8 cellular contexts compared by ENCODE assay signal in genomic region chr5:163874902-163875301, GRCh38.
DNase-seq lines count a peak whose midpoint lies in the region; ATAC-seq and TF ChIP-seq lines count a peak whose summit lies in the region.
"Not testable (repeated sequence)": the region's sequence is repeated elsewhere in the genome, so short reads cannot be mapped to it uniquely, and the experiment has no call there.

No MANE protein-coding gene starts in this region.

- H2BK15ac ChIP-seq in IMR-90 (ENCODE audit: low read depth, low read length); mesenchymal stem cell (ENCODE audit: low read depth, poor library complexity, severe bottlenecking): not testable (repeated sequence)

- not testable (repeated sequence) for H3K4me3 ChIP-seq in IMR-90 (ENCODE audit: insufficient read depth, low read depth, low read length); adipocyte (ENCODE audit: low read length); cardiac fibroblast (replicated peaks in 1 of 2; ENCODE audit: low read depth in 2 of 2, low read length in 2 of 2); fibroblast of pulmonary artery (replicated peaks; ENCODE audit: low read depth, low read length); mesenchymal stem cell (ENCODE audit: insufficient read depth in 1 of 2, low read depth in 1 of 2, low read length in 2 of 2)

- H4K8ac ChIP-seq in IMR-90 (ENCODE audit: low read depth in 2 of 2, low read length in 2 of 2); mesenchymal stem cell (ENCODE audit: low read length): not testable (repeated sequence)

- not testable (repeated sequence) for H3K4ac ChIP-seq in IMR-90 (ENCODE audit: low read depth, low read length); mesenchymal stem cell (ENCODE audit: low read depth in 1 of 2, low read length in 2 of 2)

- not testable (repeated sequence) for TF ChIP-seq RAD21 in IMR-90 (IDR thresholded peaks at IDR 0.05; ENCODE audit: low read length)

- WGBS in IMR-90 (ENCODE audit: extremely low coverage in 2 of 2, insufficient read length in 1 of 2), 2 experiments = no CpG with 5 or more reads among the region's 3 CpGs
- no CpG with 5 or more reads among the region's 3 CpGs for WGBS in mesenchymal stem cell

- not testable (repeated sequence) for H3K9me1 ChIP-seq in IMR-90 (ENCODE audit: insufficient read depth, low read length)

- BruUV-seq in IMR-90 (replicated peaks; lab: Mats Ljungman, UMichigan) = not testable (repeated sequence)

- peak; percentile 60 for ATAC-seq in IMR-90 (ENCODE audit: low read depth)

- not testable (repeated sequence) for H3K4me1 ChIP-seq in IMR-90 (ENCODE audit: control insufficient read depth, insufficient read depth, low read length); adipocyte (ENCODE audit: control insufficient read depth, insufficient read depth, low read length); mesenchymal stem cell (ENCODE audit: control insufficient read depth, insufficient read depth, low read depth, low read length)

- H2AFZ ChIP-seq in IMR-90 (replicated peaks; ENCODE audit: low read length, poor library complexity); mesenchymal stem cell (ENCODE audit: low read depth, low read length): not testable (repeated sequence)

- H2BK20ac ChIP-seq in IMR-90 (ENCODE audit: low read depth, low read length) = not testable (repeated sequence)

- H3K18ac ChIP-seq in IMR-90 (ENCODE audit: low read depth, low read length); mesenchymal stem cell (ENCODE audit: low read depth in 1 of 2, low read length in 2 of 2): not testable (repeated sequence)

- intact Hi-C loops in IMR-90 (cut with micrococcal nuclease) = not testable (repeated sequence)

- in situ Hi-C loops in IMR-90 (cut with MboI; ENCODE audit: low sequenced_read_pairs) = not testable (repeated sequence)

- TF ChIP-seq POLR2A in IMR-90 (IDR thresholded peaks at IDR 0.05; ENCODE audit: low read depth, low read length) = not testable (repeated sequence)

- not testable (repeated sequence) for H4K5ac ChIP-seq in IMR-90 (ENCODE audit: low read depth, low read length)

- CTCF ChIA-PET in IMR-90 (lab: Yijun Ruan, JAX) = interaction anchor here (0.6 kb wide), 1 partner anchor 67 kb away, joined by 7 read pairs; no protein-coding TSS in a partner anchor

- not testable (repeated sequence) for H3K23ac ChIP-seq in IMR-90 (ENCODE audit: low read depth, low read length); mesenchymal stem cell (ENCODE audit: low read length in 2 of 2)

- not testable (repeated sequence) for H3K36me3 ChIP-seq in IMR-90 (ENCODE audit: control insufficient read depth, insufficient read depth, low read length); adipocyte (ENCODE audit: control insufficient read depth, insufficient read depth, low read length, severe bottlenecking); mesenchymal stem cell (ENCODE audit: control insufficient read depth in 1 of 2, insufficient read depth in 2 of 2, low read depth in 1 of 2, low read length in 2 of 2)

- not testable (repeated sequence) for H2AK9ac ChIP-seq in IMR-90 (replicated peaks; ENCODE audit: low read depth, low read length, poor library complexity)

- not testable (repeated sequence) for H3K27ac ChIP-seq in IMR-90 (ENCODE audit: insufficient read depth, low read length); mesenchymal stem cell (ENCODE audit: low read length, poor library complexity, severe bottlenecking)

- H4K91ac ChIP-seq in IMR-90 (ENCODE audit: insufficient read depth, low read depth, low read length); mesenchymal stem cell (ENCODE audit: low read length): not testable (repeated sequence)

- H3K79me1 ChIP-seq in IMR-90 (ENCODE audit: low read depth in 1 of 2, low read length in 2 of 2); mesenchymal stem cell (replicated peaks; ENCODE audit: low read length, poor library complexity, severe bottlenecking): not testable (repeated sequence)

- TF ChIP-seq CTCF in IMR-90 (conservative IDR thresholded peaks at IDR 0.05; ENCODE audit: low read depth, low read length); cardiac fibroblast (IDR thresholded peaks at IDR 0.05; ENCODE audit: low read depth, low read length); fibroblast of pulmonary artery (IDR thresholded peaks at IDR 0.05; ENCODE audit: low read length, missing control alignments): not testable (repeated sequence)

- not testable (repeated sequence) for H3K56ac ChIP-seq in IMR-90 (ENCODE audit: extremely low read depth, insufficient read depth, low read length)

- POLR2A ChIA-PET in IMR-90 (lab: Charles Lee; ENCODE audit: unreplicated experiment) = not testable (repeated sequence)

- not testable (repeated sequence) for H3K14ac ChIP-seq in IMR-90 (replicated peaks; ENCODE audit: low read depth, low read length); mesenchymal stem cell (ENCODE audit: low read length in 2 of 2)

- H3K9me3 ChIP-seq in IMR-90 (ENCODE audit: control insufficient read depth, insufficient read depth, low read length); adipocyte (ENCODE audit: control insufficient read depth, low read length); mesenchymal stem cell (ENCODE audit: control insufficient read depth, low read length): not testable (repeated sequence)

- H2AK5ac ChIP-seq in IMR-90 (ENCODE audit: low read depth, low read length); mesenchymal stem cell (ENCODE audit: low read length, severe bottlenecking): not testable (repeated sequence)

- not testable (repeated sequence) for H2BK12ac ChIP-seq in mesenchymal stem cell (ENCODE audit: low read length in 2 of 2)

- H2BK120ac ChIP-seq in IMR-90 (ENCODE audit: low read depth, low read length); mesenchymal stem cell (ENCODE audit: low read depth, low read length): not testable (repeated sequence)

- H3K27me3 ChIP-seq in IMR-90 (ENCODE audit: control insufficient read depth, insufficient read depth, low read length); adipocyte (replicated peaks; ENCODE audit: control insufficient read depth, insufficient read depth, low read length); mesenchymal stem cell (ENCODE audit: control insufficient read depth in 1 of 2, insufficient read depth in 1 of 2, low read length in 2 of 2): not testable (repeated sequence)

- H3K4me2 ChIP-seq in IMR-90 (ENCODE audit: low read depth, low read length); mesenchymal stem cell (ENCODE audit: low read length, poor library complexity, severe bottlenecking): not testable (repeated sequence)

- H2BK5ac ChIP-seq in IMR-90 (ENCODE audit: low read depth, low read length, poor library complexity, severe bottlenecking); mesenchymal stem cell (ENCODE audit: low read depth, low read length, poor library complexity, severe bottlenecking): not testable (repeated sequence)

- dilution Hi-C loops in IMR-90 (cut with HindIII; ENCODE audit: low sequenced_read_pairs, unreplicated experiment) = not testable (repeated sequence)

- not testable (repeated sequence) for H4K20me1 ChIP-seq in IMR-90 (ENCODE audit: insufficient read depth, low read length)

- not testable (repeated sequence) for H3K9ac ChIP-seq in IMR-90 (ENCODE audit: low read depth, low read length); adipocyte (ENCODE audit: low read length); mesenchymal stem cell (ENCODE audit: low read length)

- peak; percentile 20 for DNase-seq in A172 (ENCODE audit: low spot score)
- DNase-seq in IMR-90 = peak; percentile 43
- DNase-seq in MV-4-11 (lab: John Stamatoyannopoulos, UW) = peak; percentile 58
- peak; percentile 20 for DNase-seq in adipocyte (ENCODE audit: low read depth)
- peak; percentile 16 for DNase-seq in astrocyte of the hippocampus (ENCODE audit: low read depth, low spot score)
- peak; percentile 21 to 23 for DNase-seq in cardiac fibroblast (ENCODE audit: low read depth in 2 of 2)
- DNase-seq in fibroblast of pulmonary artery (ENCODE audit: low read depth) = peak; percentile 36
- peak; percentile 65 for DNase-seq in mesenchymal stem cell
